Comparison of ENCODE assay signal across 39 cellular contexts in genomic region chr13:35866801-35867200, GRCh38.
A peak's percentile ranks its signal among the peaks of the same experiment; 100 is the strongest.
DNase-seq lines count a peak whose midpoint lies in the region; ATAC-seq, FAIRE-seq and TF ChIP-seq lines count a peak whose summit lies in the region.
"Had no signal": no experiment of that assay in that cellular context is flagged by ENCODE, and none has a peak within 500 bp of the region (broad histone marks: within the 10 kb centered on the region; RNA-seq: fewer than 3 reads in every experiment).

No MANE protein-coding gene starts in this region.

- H4K8ac ChIP-seq in H1 (ENCODE audit: extremely low read depth, insufficient read depth, low read length), result no peak overlapping the region

- H3K27ac ChIP-seq in H1 (ENCODE audit: low read depth, low read length), result no peak overlapping the region
- no peak overlapping the region for H3K27ac ChIP-seq in right cardiac atrium (ENCODE audit: low read length)
- H3K27ac ChIP-seq: cardiac muscle cell, colonic mucosa, HL-60, lower lobe of right lung, SJCRH30, skin epidermis, upper lobe of left lung had no signal

- peak overlapping the region; percentile 11; the same call in 1 of the 2 replicates for H3K18ac ChIP-seq in H1 (ENCODE audit: extremely low read depth, low read length)

- no peak overlapping the region for H3K4me3 ChIP-seq in H1 (ENCODE audit: extremely low read depth in 1 of 4, insufficient read depth in 2 of 4, low read depth in 3 of 4, low read length in 4 of 4)
- H3K4me3 ChIP-seq in right cardiac atrium (ENCODE audit: low read length), result no peak overlapping the region
- H3K4me3 ChIP-seq: cardiac muscle cell, colonic mucosa, GM23338, lower lobe of right lung, SJCRH30, skin epidermis, upper lobe of left lung had no signal

- no peak overlapping the region for H2BK20ac ChIP-seq in H1 (ENCODE audit: low read length)

- peaks cover 0 to 1% of the 10 kb centered on the region in 2 experiments for H4K20me1 ChIP-seq in H1 (replicated peaks in 1 of 2; ENCODE audit: control insufficient read depth in 1 of 2, insufficient read depth in 2 of 2, low read length in 2 of 2)

- H3K4ac ChIP-seq in H1 (replicated peaks; ENCODE audit: insufficient read length, low read depth, low read length), result no peak overlapping the region

- 69% methylated on average over 3 of the region's 3 CpGs; no CpG with 5 or more reads in 1 of the 2 experiments for WGBS in H1 (ENCODE audit: extremely low coverage in 1 of 2, insufficient coverage in 1 of 2, insufficient read length in 1 of 2, insufficient replicate concordance in 2 of 2, low coverage in 1 of 2, low lambda C conversion rate in 2 of 2, missing lambda C conversion rate in 1 of 2), 2 experiments
- WGBS in right cardiac atrium, result 19% methylated on average over 3 of the region's 3 CpGs

- TF ChIP-seq CTCF in H1 (IDR thresholded peaks at IDR 0.05; ENCODE audit: control extremely low read depth in 1 of 3, insufficient read depth in 1 of 3, low read depth in 1 of 3, low read length in 3 of 3) (no peak), omental fat pad (IDR thresholded peaks at IDR 0.05) (no peak)

- H4K5ac ChIP-seq in H1 (ENCODE audit: insufficient read length, low read depth, low read length), result no peak overlapping the region

- no peak overlapping the region for H3K9ac ChIP-seq in H1 (replicated peaks in 1 of 4; ENCODE audit: extremely low read depth in 1 of 4, low read depth in 3 of 4, low read length in 3 of 4)

- H3K79me1 ChIP-seq in H1 (ENCODE audit: low read depth, low read length), result no peaks in the 10 kb centered on the region

- H2BK12ac ChIP-seq in H1 (ENCODE audit: low read depth, low read length), result no peak overlapping the region; the same call in 1 of the 2 replicates

- H2BK5ac ChIP-seq in H1 (ENCODE audit: low read depth, low read length), result no peak overlapping the region

- no peaks in the 10 kb centered on the region; the same call in 1 of the 2 replicates for H3K23me2 ChIP-seq in H1 (ENCODE audit: low read depth, low read length)

- FAIRE-seq in H1 (lab: Jason Lieb, UNC), result no peak
- FAIRE-seq: A204.1, GM18507, GM19239, kidney had no signal

- TF ChIP-seq POLR2A in H1 (IDR thresholded peaks at IDR 0.05; ENCODE audit: control extremely low read depth in 1 of 2, low read depth in 2 of 2, low read length in 2 of 2), result no peak

- H2AFZ ChIP-seq in H1 (ENCODE audit: low read length), result no peak overlapping the region
- H2AFZ ChIP-seq: GM23338 had no signal

- H2BK120ac ChIP-seq in H1 (replicated peaks; ENCODE audit: low read depth, low read length), result no peak overlapping the region

- no peak overlapping the region for H3K23ac ChIP-seq in H1 (ENCODE audit: insufficient read length)

- CTCF ChIA-PET in H1 (lab: Charles Lee; ENCODE audit: partially characterized antibody), result no interaction called here

- no peaks in the 10 kb centered on the region for H3K36me3 ChIP-seq in H1 (ENCODE audit: control insufficient read depth in 2 of 4, insufficient read depth in 4 of 4, low read length in 3 of 4)
- H3K36me3 ChIP-seq: cardiac muscle cell, colonic mucosa, lower lobe of right lung, SJCRH30, upper lobe of left lung had no signal

- DNase-seq in Right ventricle myocardium superior (peak; percentile 50), cardiac septum (ENCODE audit: low spot score) (no peak), H1 (ENCODE audit: low read depth in 1 of 2, low spot score in 2 of 2) (no peak), right cardiac atrium (peak; percentile 25 to 76 (median 69)), omental fat pad (ENCODE audit: low spot score) (no peak), islet precursor cell (no peak)
- DNase-seq: activated B cell treated with CpG ODN at 0.5 μM for 24 hours; activated CD8-positive, alpha-beta memory T cell treated with anti-CD3 and anti-CD28 coated beads, Interleukin-2, amount 10 ng/mL, durations not matched to agents 7 days and 5 days; activated gamma-delta T cell; activated naive CD8-positive, alpha-beta T cell treated with anti-CD3 and anti-CD28 coated beads for 36 hours; activated T-cell treated with anti-CD3 and anti-CD28 coated beads, Interleukin-2, amount 50 U/mL, for 4 hours; AML-193; aorta; CD4-positive, CD25-positive, alpha-beta regulatory T cell; colonic mucosa; effector CD4-positive, alpha-beta T cell; glutamatergic neuron; Karpas-422; kidney; lower lobe of right lung; natural killer cell; NCI-H146; NCI-H2107; NCI-H345; NCI-H748 treated with DMSO at 0.1 percent for 48 hours; occipital lobe; stimulated activated naive B cell treated with anti-CD40 and anti-IgM and Interleukin-4, amounts not matched to agents 10 μg/mL and 1 μg/mL and 100 μg/mL, for 72 hours; T1000; upper lobe of left lung had no signal

- H2BK15ac ChIP-seq in H1 (ENCODE audit: low read length), result no peak overlapping the region

- no peak for TF ChIP-seq EP300 in H1 (IDR thresholded peaks at IDR 0.05; ENCODE audit: borderline replicate concordance in 1 of 2, low read depth in 2 of 2, low read length in 2 of 2)

- H3K4me1 ChIP-seq in H1 (replicated peaks in 1 of 4; ENCODE audit: control insufficient read depth in 3 of 4, insufficient read depth in 4 of 4, low read length in 3 of 4) (no peaks in the 10 kb centered on the region; a peak in 1 of 7 replicates), right cardiac atrium (ENCODE audit: control insufficient read depth, insufficient read depth, low read length) (peaks cover 2% of the 10 kb centered on the region)
- H3K4me1 ChIP-seq: colonic mucosa, lower lobe of right lung, SJCRH30, upper lobe of left lung had no signal

- intact Hi-C loops in Right ventricle myocardium superior (cut with DNase I), result no loop called here
- intact Hi-C loops in cardiac septum (cut with DNase I), result no loop called here
- intact Hi-C loops in right cardiac atrium (cut with DNase I), result no loop called here

- H3K4me2 ChIP-seq in H1 (ENCODE audit: insufficient read depth in 1 of 2, low read depth in 2 of 2, low read length in 2 of 2), result no peak overlapping the region
- H3K4me2 ChIP-seq: GM23338 had no signal

- no peak overlapping the region for H2AK5ac ChIP-seq in H1 (ENCODE audit: low read depth, low read length)

- no peaks in the 10 kb centered on the region for H3K79me2 ChIP-seq in H1 (ENCODE audit: control insufficient read depth in 1 of 2, insufficient read depth in 2 of 2, low read length in 2 of 2)

- no peak for TF ChIP-seq RAD21 in H1 (IDR thresholded peaks at IDR 0.05 in 1 of 2, conservative IDR thresholded peaks at IDR 0.05 in 1 of 2; ENCODE audit: low read depth in 2 of 2, low read length in 2 of 2)

- no peak overlapping the region for H3K14ac ChIP-seq in H1 (ENCODE audit: insufficient read length)

- POLR2A ChIA-PET in H1 (lab: Charles Lee; ENCODE audit: partially characterized antibody), result no interaction called here

- H4K91ac ChIP-seq in H1 (replicated peaks; ENCODE audit: insufficient read length, low read length), result no peak overlapping the region

- H3K27me3 ChIP-seq in H1 (replicated peaks in 1 of 4; ENCODE audit: control insufficient read depth in 3 of 4, extremely low read depth in 1 of 4, insufficient read depth in 3 of 4, low read length in 3 of 4) (no peaks in the 10 kb centered on the region; a peak in 1 of 7 replicates), right cardiac atrium (ENCODE audit: control insufficient read depth, insufficient read depth) (no peaks in the 10 kb centered on the region)
- H3K27me3 ChIP-seq: cardiac muscle cell, colonic mucosa, SJCRH30, upper lobe of left lung had no signal

- H3K9me3 ChIP-seq in H1 (ENCODE audit: insufficient read depth in 2 of 2, low read depth in 1 of 2, low read length in 1 of 2), result no peaks in the 10 kb centered on the region
- no peaks in the 10 kb centered on the region for H3K9me3 ChIP-seq in right cardiac atrium (ENCODE audit: control insufficient read depth, low read length)
- H3K9me3 ChIP-seq: colonic mucosa, lower lobe of right lung, SJCRH30, upper lobe of left lung had no signal

- ATAC-seq in Right ventricle myocardium superior (ENCODE audit: poor library complexity) (peak; percentile 74), right cardiac atrium (peak; percentile 63 to 65), omental fat pad (ENCODE audit: low FRiP score) (no peak), GM18498 (IDR thresholded peaks at IDR 0.05; ENCODE audit: unreplicated experiment) (no peak), HG03025 (IDR thresholded peaks at IDR 0.05; ENCODE audit: low FRiP score, unreplicated experiment) (no peak)
- ATAC-seq: activated CD8-positive, alpha-beta memory T cell treated with anti-CD3 and anti-CD28 coated beads, Interleukin-2, amount 10 ng/mL, durations not matched to agents 7 days and 5 days; activated T-cell treated with anti-CD3 and anti-CD28 coated beads, Interleukin-2, amount 50 U/mL, for 4 hours; GM23338; natural killer cell; stimulated activated naive B cell treated with anti-CD40 and anti-IgM and Interleukin-4, amounts not matched to agents 10 μg/mL and 1 μg/mL and 100 μg/mL, for 72 hours had no signal

- H3K56ac ChIP-seq in H1 (replicated peaks; ENCODE audit: insufficient read length, low read depth, low read length), result no peak overlapping the region

TF ChIP-seq in H1, 55 proteins besides CTCF, POLR2A, EP300 and RAD21:
- TF ChIP-seq EZH2 (IDR thresholded peaks at IDR 0.05; ENCODE audit: low read depth, low read length, severe bottlenecking) (no peak), JUND (IDR thresholded peaks at IDR 0.05; ENCODE audit: low read length) (no peak), SP2 (IDR thresholded peaks at IDR 0.05; ENCODE audit: low read length) (no peak), NRF1 (IDR thresholded peaks at IDR 0.05; ENCODE audit: low read depth, low read length) (no peak)

Comparison
In these comparisons a context has a peak if more than half of its experiments do, and no peak if none do; other contexts are left out.
1. DNase-seq: peak in Right ventricle myocardium superior (single experiment) and right cardiac atrium (3 of 3); none in cardiac septum (single experiment), H1 (0 of 2), omental fat pad (single experiment) and islet precursor cell (single experiment).
2. ATAC-seq: peak in Right ventricle myocardium superior (single experiment) and right cardiac atrium (2 of 2); none in omental fat pad (single experiment), GM18498 (single experiment) and HG03025 (single experiment).